16 cellular contexts compared by ENCODE assay signal in genomic region chr20:820328-820953, GRCh38. TPM values are rescaled to one million over a fixed set of nuclear protein-coding genes. Genes with fewer than 3 reads are reported as not detected.
A peak's percentile ranks its signal among the peaks of the same experiment; 100 is the strongest.
DNase-seq lines count a peak whose midpoint lies in the region; ATAC-seq and TF ChIP-seq lines count a peak whose summit lies in the region.
"Had no signal": no experiment of that assay in that cellular context is flagged by ENCODE, and none has a peak within 500 bp of the region (broad histone marks: within the 10 kb centered on the region; RNA-seq: fewer than 3 reads in every experiment).

No MANE protein-coding gene starts in this region.

- POLR2A ChIA-PET in Caco-2 (lab: Charles Lee): no interaction called here

- no peaks in the 10 kb centered on the region for H3K36me3 Mint-ChIP-seq in activated naive CD4-positive, alpha-beta T cell treated with anti-CD3 and anti-CD28 coated beads, Interleukin-2, amount 10 ng/mL, durations not matched to agents 7 days and 5 days
- H3K36me3 Mint-ChIP-seq in Caco-2 (ENCODE audit: insufficient read depth, unreplicated experiment) (peaks cover 11% of the 10 kb centered on the region), immature natural killer cell (no peaks in the 10 kb centered on the region)
- H3K36me3 Mint-ChIP-seq in stimulated activated memory B cell treated with anti-CD40 and anti-IgM and Interleukin-4, amounts not matched to agents 10 μg/mL and 1 μg/mL and 100 μg/mL, for 72 hours: no peaks in the 10 kb centered on the region
- H3K36me3 Mint-ChIP-seq: CD14-positive monocyte, IgD-negative memory B cell had no signal

- H3K27ac Mint-ChIP-seq in activated naive CD4-positive, alpha-beta T cell treated with anti-CD3 and anti-CD28 coated beads, Interleukin-2, amount 10 ng/mL, durations not matched to agents 7 days and 5 days: peak overlapping the region; percentile 55
- H3K27ac Mint-ChIP-seq in Caco-2 (ENCODE audit: unreplicated experiment): peak overlapping the region; percentile 2
- peak overlapping the region in 5 of 6 donors; percentile 25 to 87 (median 61) for H3K27ac Mint-ChIP-seq in immature natural killer cell
- H3K27ac Mint-ChIP-seq in stimulated activated memory B cell treated with anti-CD40 and anti-IgM and Interleukin-4, amounts not matched to agents 10 μg/mL and 1 μg/mL and 100 μg/mL, for 72 hours: peak overlapping the region; percentile 26

- H3K4me1 ChIP-seq in Caco-2: peaks cover 13% of the 10 kb centered on the region

- CTCF ChIA-PET in activated naive CD4-positive, alpha-beta T cell treated with anti-CD3 and anti-CD28 coated beads, Interleukin-2, amount 10 ng/mL, durations not matched to agents 7 days and 5 days (lab: Charles Lee): no interaction called here
- CTCF ChIA-PET in Caco-2 (lab: Charles Lee): no interaction called here

- H3K36me3 ChIP-seq in Caco-2 (ENCODE audit: control insufficient read depth, insufficient read depth, low read length) (no peaks in the 10 kb centered on the region), MG63 (no peaks in the 10 kb centered on the region)

- no peaks in the 10 kb centered on the region for H3K9me3 Mint-ChIP-seq in activated naive CD4-positive, alpha-beta T cell treated with anti-CD3 and anti-CD28 coated beads, Interleukin-2, amount 10 ng/mL, durations not matched to agents 7 days and 5 days
- peaks cover 11% of the 10 kb centered on the region for H3K9me3 Mint-ChIP-seq in Caco-2 (ENCODE audit: unreplicated experiment)
- H3K9me3 Mint-ChIP-seq in immature natural killer cell: no peaks in the 10 kb centered on the region
- no peaks in the 10 kb centered on the region for H3K9me3 Mint-ChIP-seq in stimulated activated memory B cell treated with anti-CD40 and anti-IgM and Interleukin-4, amounts not matched to agents 10 μg/mL and 1 μg/mL and 100 μg/mL, for 72 hours
- H3K9me3 Mint-ChIP-seq: CD14-positive monocyte, IgD-negative memory B cell had no signal

- H3K9me3 ChIP-seq in Caco-2 (no peaks in the 10 kb centered on the region), MG63 (no peaks in the 10 kb centered on the region)

- no peak overlapping the region for H3K4me3 Mint-ChIP-seq in activated naive CD4-positive, alpha-beta T cell treated with anti-CD3 and anti-CD28 coated beads, Interleukin-2, amount 10 ng/mL, durations not matched to agents 7 days and 5 days
- H3K4me3 Mint-ChIP-seq in Caco-2 (ENCODE audit: unreplicated experiment) (no peak overlapping the region), immature natural killer cell (no peak overlapping the region)
- H3K4me3 Mint-ChIP-seq in stimulated activated memory B cell treated with anti-CD40 and anti-IgM and Interleukin-4, amounts not matched to agents 10 μg/mL and 1 μg/mL and 100 μg/mL, for 72 hours: no peak overlapping the region
- H3K4me3 Mint-ChIP-seq: H9 had no signal

- H3K4me1 Mint-ChIP-seq in activated naive CD4-positive, alpha-beta T cell treated with anti-CD3 and anti-CD28 coated beads, Interleukin-2, amount 10 ng/mL, durations not matched to agents 7 days and 5 days: peaks cover 6% of the 10 kb centered on the region
- H3K4me1 Mint-ChIP-seq in Caco-2 (ENCODE audit: low read depth, unreplicated experiment): peaks cover 7% of the 10 kb centered on the region
- peaks cover 6 to 11% of the 10 kb centered on the region in 2 donors for H3K4me1 Mint-ChIP-seq in immature natural killer cell
- H3K4me1 Mint-ChIP-seq in stimulated activated memory B cell treated with anti-CD40 and anti-IgM and Interleukin-4, amounts not matched to agents 10 μg/mL and 1 μg/mL and 100 μg/mL, for 72 hours: peaks cover 18% of the 10 kb centered on the region

- H3K27me3 Mint-ChIP-seq in activated naive CD4-positive, alpha-beta T cell treated with anti-CD3 and anti-CD28 coated beads, Interleukin-2, amount 10 ng/mL, durations not matched to agents 7 days and 5 days: peaks cover 35% of the 10 kb centered on the region
- H3K27me3 Mint-ChIP-seq in Caco-2 (ENCODE audit: insufficient read depth, unreplicated experiment) (no peaks in the 10 kb centered on the region), immature natural killer cell (ENCODE audit: low read depth in 3 of 3) (peaks cover 5 to 17% (median 9%) of the 10 kb centered on the region in 3 donors)
- H3K27me3 Mint-ChIP-seq in stimulated activated memory B cell treated with anti-CD40 and anti-IgM and Interleukin-4, amounts not matched to agents 10 μg/mL and 1 μg/mL and 100 μg/mL, for 72 hours: peaks cover 40% of the 10 kb centered on the region

- DNase-seq in activated naive CD4-positive, alpha-beta T cell treated with anti-CD3 and anti-CD28 coated beads, Interleukin-2, amount 10 ng/mL, durations not matched to agents 7 days and 5 days: no peak
- no peak for DNase-seq in activated naive CD4-positive, alpha-beta T cell treated with anti-CD3 and anti-CD28 coated beads, Interleukin-2, amount 50 U/mL, for 16 hours
- no peak for DNase-seq in Caco-2
- no peak for DNase-seq in immature natural killer cell
- no peak for DNase-seq in 8988T
- no peak for DNase-seq in MG63
- DNase-seq: DMS79 treated with DMSO at 0.1 percent for 48 hours, H9, NCI-H187, NCI-H226, NCI-H524 treated with DMSO at 0.1 percent for 48 hours, Right ventricle myocardium superior had no signal

- TF ChIP-seq CTCF in Caco-2 (IDR thresholded peaks at IDR 0.05; ENCODE audit: insufficient read depth in 1 of 2, low read depth in 1 of 2, low read length in 1 of 2, severe bottlenecking in 1 of 2, unreplicated experiment in 1 of 2): no peak

- no TSS peak for BruUV-seq in Caco-2 (replicated peaks; lab: Mats Ljungman, UMichigan)

- intact Hi-C loops in Caco-2 (cut with micrococcal nuclease; ENCODE audit: unreplicated experiment): no loop called here

- no peaks in the 10 kb centered on the region for H3K27me3 ChIP-seq in Caco-2 (replicated peaks; ENCODE audit: control insufficient read depth, insufficient read depth, low read length)
- H3K27me3 ChIP-seq in MG63: no peaks in the 10 kb centered on the region

- no peak overlapping the region for H3K4me3 ChIP-seq in Caco-2 (ENCODE audit: low read depth, low read length)
- no peak overlapping the region for H3K4me3 ChIP-seq in MG63

- no peak for ATAC-seq in stimulated activated memory B cell treated with anti-CD40 and anti-IgM and Interleukin-4, amounts not matched to agents 10 μg/mL and 1 μg/mL and 100 μg/mL, for 72 hours

RNA-seq across cellular contexts. Expression of gene FAM110A, which starts 13.1 kb away (rescaled TPM):
- total RNA-seq in Caco-2 (2022): 13.8 and 18.4 TPM in 2 replicates
- polyA plus RNA-seq in immature natural killer cell: 10 to 100 TPM in 2 of 3 donors, 1 to 10 TPM in 1; 5.0 to 20.7 (median 13.8) TPM
- 3.9 and 4.6 TPM in 2 replicates for total RNA-seq in MG63 (2014; rRNA removed; shearing (Covaris generic); ENCODE audit: low replicate concordance)

RNA-seq across cellular contexts. Expression of gene SLC52A3, which starts 52.1 kb away (rescaled TPM):
- total RNA-seq in Caco-2 (2022): 0.50 and 0.56 TPM in 2 replicates
- not detected for polyA plus RNA-seq in immature natural killer cell
- not detected in 2 replicates for total RNA-seq in MG63 (2014; rRNA removed; shearing (Covaris generic); ENCODE audit: low replicate concordance)
- total RNA-seq: LHCN-M2 had no signal
- polyA plus RNA-seq: CD14-positive monocyte, IgD-negative memory B cell had no signal

Comparison
In these comparisons a context has a peak if more than half of its experiments do, and no peak if none do; other contexts are left out.
1. H3K27ac Mint-ChIP-seq: peak in every context shown above with its lines; median percentile 61 in immature natural killer cell; 55 in activated naive CD4-positive, alpha-beta T cell treated with anti-CD3 and anti-CD28 coated beads, Interleukin-2, amount 10 ng/mL, durations not matched to agents 7 days and 5 days; 26 in stimulated activated memory B cell treated with anti-CD40 and anti-IgM and Interleukin-4, amounts not matched to agents 10 μg/mL and 1 μg/mL and 100 μg/mL, for 72 hours; 2 in Caco-2.